ENCODE assay signal across 12 cellular contexts in genomic region chr1:20115916-20116315, GRCh38. TPM values are rescaled to one million over a fixed set of nuclear protein-coding genes. Genes with fewer than 3 reads are reported as not detected.
"Had no signal": no experiment of that assay in that cellular context is flagged by ENCODE, and none has a peak within 500 bp of the region (broad histone marks: within the 10 kb centered on the region; RNA-seq: fewer than 3 reads in every experiment).

No MANE protein-coding gene starts in this region.

- H3K4me1 ChIP-seq: HAP-1 had no signal

- ATAC-seq: HCT116, HepG2 had no signal

- H3K4me3 ChIP-seq: GM23248, HAP-1 had no signal

- H3K27ac ChIP-seq: GM23248, HL-60, KMS-11 had no signal

- H3K9me3 ChIP-seq: HAP-1 had no signal

- DNase-seq: GM23248, GOT3, KBM-7 had no signal

- H3K36me3 ChIP-seq: HAP-1 had no signal

RNA-seq across cellular contexts. Expression of gene PLA2G2D, which starts 3.4 kb away (rescaled TPM):
- total RNA-seq: GM23248, H4, H7, HepG2, HT1080 had no signal
- polyA plus RNA-seq: GM23248, HepG2 had no signal

RNA-seq across cellular contexts. Expression of gene PLA2G2F, which starts 23.2 kb away (rescaled TPM):
- total RNA-seq: GM23248, H4, H7, HepG2, HT1080 had no signal
- polyA plus RNA-seq: GM23248, HepG2, IgD-negative memory B cell had no signal

RNA-seq across cellular contexts. Expression of gene PLA2G5, which starts 45.9 kb away (rescaled TPM):
- total RNA-seq: GM23248, H4, HepG2, HT1080 had no signal
- polyA plus RNA-seq: HepG2, IgD-negative memory B cell had no signal
